ENCODE assay signal across 1 cellular context in the genomic region with DNA sequence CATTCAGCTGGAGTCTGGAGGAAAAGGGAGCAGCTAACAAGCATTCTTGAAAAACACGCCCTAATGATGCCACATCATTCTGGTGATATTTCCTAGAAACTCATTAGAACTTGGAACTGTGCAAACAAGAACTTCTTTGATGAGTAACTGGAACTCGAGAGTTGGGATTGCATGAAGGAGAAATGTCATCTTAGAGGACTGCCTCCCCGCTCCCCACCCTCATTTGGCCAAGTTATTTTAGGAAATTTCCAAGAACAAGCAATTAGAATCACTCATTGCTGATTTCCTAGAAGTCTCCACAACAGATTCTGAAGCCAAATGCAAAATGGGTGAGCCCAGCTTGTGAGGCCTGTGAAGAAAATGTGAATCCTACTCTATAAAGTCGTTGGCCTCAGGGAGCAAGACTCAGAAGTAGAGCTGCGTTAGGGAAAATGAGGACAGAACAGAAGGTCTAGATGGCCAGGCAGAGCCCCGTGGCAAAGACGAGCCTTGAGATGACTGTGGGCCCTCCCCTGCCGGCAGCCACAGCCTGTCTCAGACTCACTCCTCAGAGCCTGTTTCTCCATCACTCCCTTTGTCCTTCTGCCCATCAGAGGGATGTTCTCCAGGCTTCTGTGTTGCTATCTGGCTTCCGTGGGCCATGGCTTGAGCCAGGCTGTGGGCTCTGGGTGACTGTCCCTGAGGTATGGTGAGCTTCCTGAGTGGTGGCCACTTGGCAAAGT.
TF ChIP-seq lines count a peak whose summit lies in the region.

No MANE protein-coding gene starts in this region.

TF ChIP-seq in HepG2, 621 proteins besides CTCF, POLR2A, EP300 and RAD21:
- TF ChIP-seq BCL6 (CRISPR knock-in tag; IDR thresholded peaks at IDR 0.05) (0 out of 2 replicates have a peak, but pooled peaks have one; percentile 35), ZNF678 (CRISPR knock-in tag; IDR thresholded peaks at IDR 0.05) (no peak)
